In the genomic region with DNA sequence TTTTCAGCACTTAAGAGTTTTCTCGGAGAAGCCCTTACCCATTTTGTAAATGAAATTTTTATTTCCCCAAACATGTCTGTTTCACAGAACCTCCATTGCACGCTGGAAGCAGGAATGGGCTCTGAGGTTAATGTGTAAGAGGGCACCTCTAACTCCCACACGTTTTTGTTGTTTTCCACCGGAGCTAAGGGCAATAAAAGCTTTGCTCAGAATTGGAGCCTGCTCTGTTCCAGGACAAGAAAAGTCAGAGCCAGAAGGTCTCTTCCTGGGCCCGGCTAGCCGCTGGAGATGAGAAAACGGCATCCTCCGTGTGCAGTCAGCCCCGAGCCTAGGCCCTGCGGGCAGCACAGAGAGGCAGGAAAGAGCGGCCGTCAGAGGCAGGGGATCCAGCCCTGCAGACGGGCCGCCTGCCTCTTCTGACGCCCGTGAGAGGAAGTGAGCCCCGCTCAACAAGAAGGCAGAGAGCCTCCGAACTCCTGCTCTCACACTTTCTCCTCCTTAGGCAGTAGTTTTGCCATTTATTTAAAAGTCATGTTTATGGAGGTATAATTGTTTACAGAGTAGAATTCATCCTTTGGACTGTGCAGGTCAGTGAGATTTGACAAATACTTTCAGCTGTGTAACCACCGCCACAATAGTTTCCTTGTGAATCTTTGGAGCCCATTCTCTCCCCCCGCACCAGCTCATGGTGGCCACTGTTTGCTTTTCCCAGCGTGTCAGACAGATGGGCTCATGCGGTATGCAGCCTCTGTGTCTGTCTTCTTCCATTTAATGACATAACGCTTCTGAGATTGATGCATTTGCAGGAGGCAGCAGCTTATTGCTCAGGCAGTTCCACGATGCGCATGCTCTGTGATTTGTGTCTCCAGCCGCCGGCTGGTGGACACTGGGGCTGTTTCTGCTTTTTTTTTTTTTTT, we compare ENCODE assay signal across 9 cellular contexts.
DNase-seq lines count a peak whose midpoint lies in the region; ATAC-seq and TF ChIP-seq lines count a peak whose summit lies in the region.
"Had no signal": no experiment of that assay in that cellular context is flagged by ENCODE, and none has a peak within 500 bp of the region (broad histone marks: within the 10 kb centered on the region; RNA-seq: fewer than 3 reads in every experiment).

No MANE protein-coding gene starts in this region.

- peaks cover 9 to 11% of the 10 kb centered on the region in 2 donors for H3K36me3 Mint-ChIP-seq in activated T-cell treated with anti-CD3 and anti-CD28 coated beads, Interleukin-2, amount 50 U/mL, for 72 hours (ENCODE audit: insufficient read depth in 2 of 2)

- ATAC-seq in HG02870 (IDR thresholded peaks at IDR 0.05; ENCODE audit: unreplicated experiment) = no peak
- ATAC-seq in activated T-cell treated with anti-CD3 and anti-CD28 coated beads, Interleukin-2, amount 50 U/mL, for 72 hours (replicated peaks in 1 of 2) = no peak

- DNase-seq in Daoy (ENCODE audit: low read depth) (peak; percentile 81), NCI-H774 (lab: John Stamatoyannopoulos, UW) (peak; percentile 91), fibroblast of villous mesenchyme (ENCODE audit: low read depth) (peak; percentile 25), Karpas-422 (no peak), RKO (ENCODE audit: low spot score) (no peak)
- DNase-seq in activated T-cell treated with anti-CD3 and anti-CD28 coated beads, Interleukin-2, amount 50 U/mL, for 72 hours = no peak
- DNase-seq: activated B cell treated with CpG ODN at 0.5 μM for 24 hours had no signal

- H4K20me1 ChIP-seq in Karpas-422 (ENCODE audit: insufficient read depth, low read depth, low read length) = no peaks in the 10 kb centered on the region

- H3K4me1 ChIP-seq in parathyroid adenoma = no peaks in the 10 kb centered on the region
- H3K4me1 ChIP-seq in Karpas-422 (ENCODE audit: low read length) = peaks cover 6% of the 10 kb centered on the region; the same call in 1 of the 2 replicates

- H3K4me1 Mint-ChIP-seq in activated T-cell treated with anti-CD3 and anti-CD28 coated beads, Interleukin-2, amount 50 U/mL, for 72 hours (ENCODE audit: low read depth) = no peaks in the 10 kb centered on the region
- H3K4me1 Mint-ChIP-seq: activated B cell treated with CpG ODN at 0.5 μM for 24 hours had no signal

- H3K9ac ChIP-seq in parathyroid adenoma (no peak overlapping the region), Karpas-422 (ENCODE audit: low read length) (no peak overlapping the region)

- H3K4me2 ChIP-seq in parathyroid adenoma (ENCODE audit: low read length) = peak overlapping the region; percentile 59
- H3K4me2 ChIP-seq in Karpas-422 (ENCODE audit: low read depth, low read length, poor library complexity, severe bottlenecking) = no peak overlapping the region

- TF ChIP-seq CTCF in fibroblast of villous mesenchyme (IDR thresholded peaks at IDR 0.05; ENCODE audit: insufficient read depth, low read depth, low read length) = no peak
- TF ChIP-seq CTCF in parathyroid adenoma (IDR thresholded peaks at IDR 0.05) = no peak

- peak overlapping the region; percentile 39 for H2AFZ ChIP-seq in parathyroid adenoma
- no peak overlapping the region for H2AFZ ChIP-seq in Karpas-422 (ENCODE audit: low read length)

- H3K27ac Mint-ChIP-seq in activated T-cell treated with anti-CD3 and anti-CD28 coated beads, Interleukin-2, amount 50 U/mL, for 72 hours = no peak overlapping the region
- H3K27ac Mint-ChIP-seq: activated B cell treated with CpG ODN at 0.5 μM for 24 hours had no signal

- H3K36me3 ChIP-seq in parathyroid adenoma (ENCODE audit: control insufficient read depth, insufficient read depth, low read length) (no peaks in the 10 kb centered on the region), Karpas-422 (ENCODE audit: insufficient read depth, low read length) (no peaks in the 10 kb centered on the region)

- H3K79me2 ChIP-seq in parathyroid adenoma = no peaks in the 10 kb centered on the region
- no peaks in the 10 kb centered on the region for H3K79me2 ChIP-seq in Karpas-422 (ENCODE audit: low read length)

- H3K9me3 ChIP-seq in parathyroid adenoma (ENCODE audit: control insufficient read depth, low read length) (no peaks in the 10 kb centered on the region), Karpas-422 (ENCODE audit: low read length) (no peaks in the 10 kb centered on the region)

- H3K27ac ChIP-seq in parathyroid adenoma = no peak overlapping the region
- H3K27ac ChIP-seq in Karpas-422 (ENCODE audit: low read length) = no peak overlapping the region

- no peaks in the 10 kb centered on the region for H3K9me2 ChIP-seq in Karpas-422 (replicated peaks; ENCODE audit: insufficient read depth, low read length)

- H3K27me3 Mint-ChIP-seq in activated T-cell treated with anti-CD3 and anti-CD28 coated beads, Interleukin-2, amount 50 U/mL, for 72 hours (ENCODE audit: low read depth) = peaks cover 57% of the 10 kb centered on the region

- no peak overlapping the region for H3K4me3 Mint-ChIP-seq in activated T-cell treated with anti-CD3 and anti-CD28 coated beads, Interleukin-2, amount 50 U/mL, for 72 hours
- H3K4me3 Mint-ChIP-seq: activated B cell treated with CpG ODN at 0.5 μM for 24 hours had no signal

- no peaks in the 10 kb centered on the region for H3K27me3 ChIP-seq in parathyroid adenoma (ENCODE audit: control insufficient read depth, insufficient read depth, low read length)
- no peaks in the 10 kb centered on the region; the same call in 1 of the 2 replicates for H3K27me3 ChIP-seq in Karpas-422 (ENCODE audit: low read length)

- H3K4me3 ChIP-seq in fibroblast of villous mesenchyme (ENCODE audit: low read depth, low read length) = peak overlapping the region; percentile 2
- no peak overlapping the region for H3K4me3 ChIP-seq in parathyroid adenoma (ENCODE audit: low read depth, low read length)
- H3K4me3 ChIP-seq in Karpas-422 (ENCODE audit: low read length) = no peak overlapping the region

- peaks cover 6 to 9% of the 10 kb centered on the region in 2 donors for H3K9me3 Mint-ChIP-seq in activated T-cell treated with anti-CD3 and anti-CD28 coated beads, Interleukin-2, amount 50 U/mL, for 72 hours

Comparison
In these comparisons a context has a peak if more than half of its experiments do, and no peak if none do; other contexts are left out.
1. DNase-seq: peak in Daoy (single experiment), NCI-H774 (single experiment) and fibroblast of villous mesenchyme (single experiment); none in Karpas-422 (single experiment), RKO (single experiment) and activated T-cell treated with anti-CD3 and anti-CD28 coated beads, Interleukin-2, amount 50 U/mL, for 72 hours (0 of 2).